ENCODE assay signal across 8 cellular contexts in genomic region chr6:4020822-4021132, GRCh38. TPM values are rescaled to one million over a fixed set of nuclear protein-coding genes. Genes with fewer than 3 reads are reported as not detected.
DNase-seq lines count a peak whose midpoint lies in the region; ATAC-seq and TF ChIP-seq lines count a peak whose summit lies in the region.

No MANE protein-coding gene starts in this region.

- H3K9me3 ChIP-seq in Peyer's patch (no peaks in the 10 kb centered on the region), esophagus (ENCODE audit: control insufficient read depth in 2 of 2, insufficient read depth in 1 of 2, low read depth in 1 of 2, low read length in 1 of 2) (no peaks in the 10 kb centered on the region), prostate gland (no peaks in the 10 kb centered on the region)

- H3K4me3 ChIP-seq in GM12875 (ENCODE audit: low read depth, low read length): peak overlapping the region; percentile 58
- peak overlapping the region; percentile 72 to 82 (median 78) for H3K4me3 ChIP-seq in Peyer's patch
- peak overlapping the region; percentile 77 to 89 for H3K4me3 ChIP-seq in esophagus (ENCODE audit: low read depth in 1 of 2, low read length in 2 of 2)
- peak overlapping the region; percentile 75 to 88 for H3K4me3 ChIP-seq in prostate gland

- H3K27ac ChIP-seq in Peyer's patch: peak overlapping the region; percentile 94 to 97 (median 96)
- peak overlapping the region; percentile 98 to 100 for H3K27ac ChIP-seq in esophagus (ENCODE audit: low read depth in 2 of 2, low read length in 1 of 2)
- H3K27ac ChIP-seq in prostate gland: peak overlapping the region; percentile 97 to 99

- DNase-seq in Peyer's patch (no peak), prostate gland (ENCODE audit: low spot score) (no peak), posterior cingulate gyrus (no peak), cerebellar nuclear complex (lab: John Stamatoyannopoulos, UW) (no peak), LoVo (ENCODE audit: low spot score) (no peak)

- TF ChIP-seq CTCF in GM12875 (IDR thresholded peaks at IDR 0.05; ENCODE audit: borderline replicate concordance, insufficient read depth, low read depth, low read length): no peak
- TF ChIP-seq CTCF in Peyer's patch (IDR thresholded peaks at IDR 0.05): no peak
- no peak for TF ChIP-seq CTCF in prostate gland (IDR thresholded peaks at IDR 0.05)

- H3K27me3 ChIP-seq in Peyer's patch: no peaks in the 10 kb centered on the region
- no peaks in the 10 kb centered on the region for H3K27me3 ChIP-seq in esophagus (ENCODE audit: control insufficient read depth in 1 of 2, insufficient read depth in 2 of 2, low read length in 2 of 2)
- H3K27me3 ChIP-seq in prostate gland (replicated peaks; ENCODE audit: insufficient read depth): no peaks in the 10 kb centered on the region

- WGBS in esophagus, 2 donors: 1 to 3% methylated on average over 12 of the region's 12 CpGs
- under 1% methylated on average over 12 of the region's 12 CpGs for WGBS in prostate gland

- no peaks in the 10 kb centered on the region for H3K36me3 ChIP-seq in Peyer's patch
- no peaks in the 10 kb centered on the region for H3K36me3 ChIP-seq in esophagus (ENCODE audit: control insufficient read depth in 2 of 2, insufficient read depth in 2 of 2, low read length in 1 of 2)
- H3K36me3 ChIP-seq in prostate gland: no peaks in the 10 kb centered on the region

- H3K4me1 ChIP-seq in Peyer's patch (peaks cover 0 to 65% (median 14%) of the 10 kb centered on the region in 4 donors), esophagus (ENCODE audit: control insufficient read depth in 2 of 2, insufficient read depth in 2 of 2, low read length in 1 of 2) (peaks cover 0 to 3% of the 10 kb centered on the region in 2 donors), prostate gland (replicated peaks) (peaks cover 2% of the 10 kb centered on the region)

- TF ChIP-seq POLR2A in Peyer's patch (IDR thresholded peaks at IDR 0.05) (no peak), prostate gland (IDR thresholded peaks at IDR 0.05) (no peak)

- intact Hi-C loops in prostate gland (cut with DNase I): loop anchor here (5.0 kb wide), 1 partner anchor 117 kb away; the partner anchor contains the start of gene ECI2
- intact Hi-C loops in posterior cingulate gyrus (cut with DNase I): no loop called here

- ATAC-seq in GM18520 (IDR thresholded peaks at IDR 0.05; ENCODE audit: unreplicated experiment): no peak

RNA-seq across cellular contexts. Expression of gene FAM217A, which starts 58.2 kb away (rescaled TPM):
- total RNA-seq in Peyer's patch (not detected), prostate gland (1 to 10 TPM in 1 of 2 donors, not detected in 1; 1.7 TPM)
- polyA plus RNA-seq in esophagus: not detected
